8 cellular contexts compared by ENCODE assay signal in the genomic region with DNA sequence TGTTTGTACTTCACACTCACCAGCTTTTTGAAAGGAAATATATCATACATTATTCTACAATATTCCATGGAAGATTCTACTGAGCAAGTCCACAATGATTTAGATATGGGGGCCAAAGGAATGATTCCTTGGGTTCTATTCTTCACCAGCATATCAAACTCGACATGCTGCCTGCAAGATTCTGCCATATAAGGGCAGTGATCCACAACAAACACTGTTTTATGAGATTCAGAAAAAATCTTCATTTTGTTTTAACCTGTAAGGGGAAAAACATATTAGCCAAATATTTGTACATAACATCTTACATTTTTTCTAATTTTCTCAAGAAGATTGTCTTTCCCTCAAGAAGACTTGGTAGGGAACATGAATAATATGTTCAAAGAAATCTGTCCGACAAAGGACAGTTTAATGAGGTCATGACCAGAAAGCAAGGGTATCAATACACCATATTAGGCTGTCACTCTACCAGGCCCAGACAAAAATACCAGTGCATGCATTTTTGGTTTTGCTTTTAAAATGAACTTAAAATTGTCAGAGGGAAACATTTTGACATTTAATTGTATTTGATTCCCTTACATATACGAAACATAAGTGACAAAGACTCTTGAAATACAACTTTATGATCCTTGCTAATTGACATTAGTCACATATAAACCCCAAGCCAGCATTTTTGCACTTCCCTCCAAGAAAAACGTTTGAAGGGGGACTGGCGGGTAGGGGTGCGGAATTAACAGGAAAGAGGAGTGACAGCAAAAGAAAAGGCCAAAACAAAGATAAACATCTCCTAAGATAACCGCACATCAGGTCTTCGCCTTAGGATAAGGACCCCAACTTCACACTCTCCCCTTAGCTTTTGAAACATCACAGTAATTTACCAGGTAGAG. TPM values are rescaled to one million over a fixed set of nuclear protein-coding genes. Genes with fewer than 3 reads are reported as not detected.
A peak's percentile ranks its signal among the peaks of the same experiment; 100 is the strongest.
DNase-seq lines count a peak whose midpoint lies in the region; ATAC-seq and TF ChIP-seq lines count a peak whose summit lies in the region.

No MANE protein-coding gene starts in this region.

- H3K27ac ChIP-seq in hepatocyte: peak overlapping the region; percentile 96

- no peaks in the 10 kb centered on the region for H3K9me2 ChIP-seq in hepatocyte (replicated peaks; ENCODE audit: insufficient read depth)

- DNase-seq in activated naive CD4-positive, alpha-beta T cell treated with Interleukin-2 at 50 U/mL for 16 hours: peak; percentile 7
- DNase-seq in activated naive CD4-positive, alpha-beta T cell treated with anti-CD3 and anti-CD28 coated beads, Interleukin-2, amount 50 U/mL, for 16 hours: no peak
- DNase-seq in WTC11 (ENCODE audit: low spot score): no peak
- DNase-seq in hepatocyte (ENCODE audit: low spot score): no peak
- no peak for DNase-seq in effector CD8-positive, alpha-beta T cell (lab: John Stamatoyannopoulos, UW)
- DNase-seq in COLO668 (lab: John Stamatoyannopoulos, UW; ENCODE audit: unreplicated experiment): no peak

- no peaks in the 10 kb centered on the region for H3K27me3 Mint-ChIP-seq in WTC11 (ENCODE audit: low read depth)
- no peaks in the 10 kb centered on the region for H3K27me3 Mint-ChIP-seq in stimulated activated memory B cell treated with anti-CD40 and anti-IgM and Interleukin-4, amounts not matched to agents 10 μg/mL and 1 μg/mL and 100 μg/mL, for 72 hours

- peak overlapping the region; percentile 81 for H3K4me3 ChIP-seq in hepatocyte

- 16% methylated on average over 8 of the region's 8 CpGs for WGBS in hepatocyte (ENCODE audit: low lambda C conversion rate, missing lambda C conversion rate)

- H3K36me3 Mint-ChIP-seq in WTC11: peaks cover 15% of the 10 kb centered on the region
- H3K36me3 Mint-ChIP-seq in stimulated activated memory B cell treated with anti-CD40 and anti-IgM and Interleukin-4, amounts not matched to agents 10 μg/mL and 1 μg/mL and 100 μg/mL, for 72 hours: peaks cover 31% of the 10 kb centered on the region

- TF ChIP-seq CTCF in WTC11 (IDR thresholded peaks at IDR 0.05) (no peak), hepatocyte (IDR thresholded peaks at IDR 0.05; ENCODE audit: poor library complexity) (no peak)

- CTCF ChIA-PET in WTC11 (lab: Charles Lee): interaction anchor here (0.6 to 1.2 kb wide), 2 partner anchors 16 to 79 kb away, joined by 3 to 4 read pairs; no protein-coding TSS in a partner anchor

- no peaks in the 10 kb centered on the region for H3K36me3 ChIP-seq in hepatocyte (replicated peaks; ENCODE audit: insufficient read depth, low read depth)

- H3K9me3 Mint-ChIP-seq in WTC11: no peaks in the 10 kb centered on the region
- H3K9me3 Mint-ChIP-seq in stimulated activated memory B cell treated with anti-CD40 and anti-IgM and Interleukin-4, amounts not matched to agents 10 μg/mL and 1 μg/mL and 100 μg/mL, for 72 hours: no peaks in the 10 kb centered on the region

- H2AFZ ChIP-seq in hepatocyte: peak overlapping the region; percentile 50

- peak overlapping the region; percentile 98 for H3K4me3 Mint-ChIP-seq in WTC11
- peak overlapping the region; percentile 94 for H3K4me3 Mint-ChIP-seq in stimulated activated memory B cell treated with anti-CD40 and anti-IgM and Interleukin-4, amounts not matched to agents 10 μg/mL and 1 μg/mL and 100 μg/mL, for 72 hours

- H3K27me3 ChIP-seq in hepatocyte: no peaks in the 10 kb centered on the region

- peaks cover 71% of the 10 kb centered on the region for H3K79me2 ChIP-seq in hepatocyte

- H3K27ac Mint-ChIP-seq in WTC11: peak overlapping the region; percentile 43; the same call in 1 of the 2 replicates
- peak overlapping the region; percentile 96 for H3K27ac Mint-ChIP-seq in stimulated activated memory B cell treated with anti-CD40 and anti-IgM and Interleukin-4, amounts not matched to agents 10 μg/mL and 1 μg/mL and 100 μg/mL, for 72 hours

- no peak for ATAC-seq in WTC11
- ATAC-seq in stimulated activated memory B cell treated with anti-CD40 and anti-IgM and Interleukin-4, amounts not matched to agents 10 μg/mL and 1 μg/mL and 100 μg/mL, for 72 hours: no peak
- no peak for ATAC-seq in HG02678 (IDR thresholded peaks at IDR 0.05; ENCODE audit: unreplicated experiment)

- peaks cover 16% of the 10 kb centered on the region for H4K20me1 ChIP-seq in hepatocyte (ENCODE audit: insufficient read depth, poor library complexity, severe bottlenecking)

- H3K4me1 Mint-ChIP-seq in WTC11: peaks cover 19% of the 10 kb centered on the region
- peaks cover 81% of the 10 kb centered on the region for H3K4me1 Mint-ChIP-seq in stimulated activated memory B cell treated with anti-CD40 and anti-IgM and Interleukin-4, amounts not matched to agents 10 μg/mL and 1 μg/mL and 100 μg/mL, for 72 hours

- POLR2A ChIA-PET in WTC11 (lab: Charles Lee): no interaction called here

- H3K4me2 ChIP-seq in hepatocyte: peak overlapping the region; percentile 74

- H3K9me3 ChIP-seq in hepatocyte (ENCODE audit: low read depth): no peaks in the 10 kb centered on the region

- H3K4me1 ChIP-seq in hepatocyte (ENCODE audit: insufficient read depth): peaks cover 20% of the 10 kb centered on the region

TF ChIP-seq in WTC11, 78 proteins besides CTCF, POLR2A, EP300 and RAD21:
- TF ChIP-seq NR3C1 (CRISPR knock-in tag; conservative IDR thresholded peaks at IDR 0.05; ENCODE audit: low read depth) (no peak), EMX1 (CRISPR knock-in tag; IDR thresholded peaks at IDR 0.05) (no peak), ZNF121 (CRISPR knock-in tag; IDR thresholded peaks at IDR 0.05) (no peak), FOXK1 (CRISPR knock-in tag; IDR thresholded peaks at IDR 0.05) (no peak), RELA (CRISPR knock-in tag; IDR thresholded peaks at IDR 0.05; ENCODE audit: borderline replicate concordance) (no peak), GABPB1 (CRISPR knock-in tag; IDR thresholded peaks at IDR 0.05) (no peak), ESRRA (CRISPR knock-in tag; IDR thresholded peaks at IDR 0.05; ENCODE audit: borderline replicate concordance) (no peak)
- TF ChIP-seq, protein P1, sequence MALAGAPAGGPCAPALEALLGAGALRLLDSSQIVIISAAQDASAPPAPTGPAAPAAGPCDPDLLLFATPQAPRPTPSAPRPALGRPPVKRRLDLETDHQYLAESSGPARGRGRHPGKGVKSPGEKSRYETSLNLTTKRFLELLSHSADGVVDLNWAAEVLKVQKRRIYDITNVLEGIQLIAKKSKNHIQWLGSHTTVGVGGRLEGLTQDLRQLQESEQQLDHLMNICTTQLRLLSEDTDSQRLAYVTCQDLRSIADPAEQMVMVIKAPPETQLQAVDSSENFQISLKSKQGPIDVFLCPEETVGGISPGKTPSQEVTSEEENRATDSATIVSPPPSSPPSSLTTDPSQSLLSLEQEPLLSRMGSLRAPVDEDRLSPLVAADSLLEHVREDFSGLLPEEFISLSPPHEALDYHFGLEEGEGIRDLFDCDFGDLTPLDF (CRISPR knock-in tag; IDR thresholded peaks at IDR 0.05): no peak
- TF ChIP-seq, protein P2, sequence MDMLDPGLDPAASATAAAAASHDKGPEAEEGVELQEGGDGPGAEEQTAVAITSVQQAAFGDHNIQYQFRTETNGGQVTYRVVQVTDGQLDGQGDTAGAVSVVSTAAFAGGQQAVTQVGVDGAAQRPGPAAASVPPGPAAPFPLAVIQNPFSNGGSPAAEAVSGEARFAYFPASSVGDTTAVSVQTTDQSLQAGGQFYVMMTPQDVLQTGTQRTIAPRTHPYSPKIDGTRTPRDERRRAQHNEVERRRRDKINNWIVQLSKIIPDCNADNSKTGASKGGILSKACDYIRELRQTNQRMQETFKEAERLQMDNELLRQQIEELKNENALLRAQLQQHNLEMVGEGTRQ (CRISPR knock-in tag; IDR thresholded peaks at IDR 0.05): no peak
- TF ChIP-seq, protein P3, sequence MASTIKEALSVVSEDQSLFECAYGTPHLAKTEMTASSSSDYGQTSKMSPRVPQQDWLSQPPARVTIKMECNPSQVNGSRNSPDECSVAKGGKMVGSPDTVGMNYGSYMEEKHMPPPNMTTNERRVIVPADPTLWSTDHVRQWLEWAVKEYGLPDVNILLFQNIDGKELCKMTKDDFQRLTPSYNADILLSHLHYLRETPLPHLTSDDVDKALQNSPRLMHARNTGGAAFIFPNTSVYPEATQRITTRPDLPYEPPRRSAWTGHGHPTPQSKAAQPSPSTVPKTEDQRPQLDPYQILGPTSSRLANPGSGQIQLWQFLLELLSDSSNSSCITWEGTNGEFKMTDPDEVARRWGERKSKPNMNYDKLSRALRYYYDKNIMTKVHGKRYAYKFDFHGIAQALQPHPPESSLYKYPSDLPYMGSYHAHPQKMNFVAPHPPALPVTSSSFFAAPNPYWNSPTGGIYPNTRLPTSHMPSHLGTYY (CRISPR knock-in tag; IDR thresholded peaks at IDR 0.05): no peak
- TF ChIP-seq, protein P4, sequence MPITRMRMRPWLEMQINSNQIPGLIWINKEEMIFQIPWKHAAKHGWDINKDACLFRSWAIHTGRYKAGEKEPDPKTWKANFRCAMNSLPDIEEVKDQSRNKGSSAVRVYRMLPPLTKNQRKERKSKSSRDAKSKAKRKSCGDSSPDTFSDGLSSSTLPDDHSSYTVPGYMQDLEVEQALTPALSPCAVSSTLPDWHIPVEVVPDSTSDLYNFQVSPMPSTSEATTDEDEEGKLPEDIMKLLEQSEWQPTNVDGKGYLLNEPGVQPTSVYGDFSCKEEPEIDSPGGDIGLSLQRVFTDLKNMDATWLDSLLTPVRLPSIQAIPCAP (CRISPR knock-in tag; IDR thresholded peaks at IDR 0.05): no peak

RNA-seq across cellular contexts. Expression of a gene that starts 1.0 kb away (rescaled TPM):
- total RNA-seq in WTC11 (2021) (52.1 to 54.0 TPM (median 52.7 TPM) in 3 replicates), hepatocyte (24.6 and 40.4 TPM in 2 replicates)
- 12.6 and 13.8 TPM in 2 replicates for polyA plus RNA-seq in hepatocyte

RNA-seq across cellular contexts. Expression of a gene that starts 1.5 kb away (rescaled TPM):
- total RNA-seq in WTC11 (2021) (27.7 to 28.9 TPM (median 28.4 TPM) in 3 replicates), hepatocyte (43.7 and 56.4 TPM in 2 replicates)
- 22.3 and 24.1 TPM in 2 replicates for polyA plus RNA-seq in hepatocyte
